9 cellular contexts compared by ENCODE assay signal in the genomic region with DNA sequence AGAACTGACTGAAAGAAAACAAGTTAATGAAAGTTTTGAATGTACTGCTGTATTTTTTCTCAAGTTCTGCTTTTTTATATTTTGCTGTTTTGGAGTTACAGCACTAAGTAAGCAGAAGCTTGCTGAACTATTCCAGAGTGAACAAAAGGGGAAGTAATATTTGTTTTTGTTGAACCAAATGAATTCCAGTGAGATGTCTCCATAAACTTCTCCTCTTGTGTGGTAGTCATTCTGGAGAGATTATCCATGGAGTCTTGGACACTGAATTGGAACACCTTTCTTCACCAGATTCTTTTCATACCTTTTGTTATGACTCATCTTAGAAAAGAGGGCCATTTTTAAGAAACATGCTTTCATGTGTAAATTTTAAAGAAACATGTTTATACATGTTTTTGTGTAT. TPM values are rescaled to one million over a fixed set of nuclear protein-coding genes. Genes with fewer than 3 reads are reported as not detected.
DNase-seq lines count a peak whose midpoint lies in the region; ATAC-seq and TF ChIP-seq lines count a peak whose summit lies in the region.
"Had no signal": no experiment of that assay in that cellular context is flagged by ENCODE, and none has a peak within 500 bp of the region (broad histone marks: within the 10 kb centered on the region; RNA-seq: fewer than 3 reads in every experiment).

No MANE protein-coding gene starts in this region.

- TF ChIP-seq CTCF in CD14-positive monocyte (IDR thresholded peaks at IDR 0.05), result no peak
- TF ChIP-seq CTCF in cardiac fibroblast (IDR thresholded peaks at IDR 0.05; ENCODE audit: low read depth, low read length), result no peak

- CTCF ChIA-PET in T-cell (lab: Charles Lee), result no interaction called here

- POLR2A ChIA-PET in T-cell (lab: Charles Lee), result no interaction called here

- ATAC-seq in T-cell (replicated peaks in 1 of 4) (no peak), left colon (no peak)
- no peak for ATAC-seq in activated naive CD8-positive, alpha-beta T cell treated with anti-CD3 and anti-CD28 coated beads, Interleukin-2, amount 50 U/mL, for 24 hours

- peak overlapping the region; percentile 86 to 94 (median 90) for H3K27ac Mint-ChIP-seq in CD14-positive monocyte
- no peak overlapping the region for H3K27ac Mint-ChIP-seq in T-cell
- no peak overlapping the region for H3K27ac Mint-ChIP-seq in activated naive CD8-positive, alpha-beta T cell treated with anti-CD3 and anti-CD28 coated beads, Interleukin-2, amount 50 U/mL, for 24 hours
- H3K27ac Mint-ChIP-seq: neural progenitor cell had no signal

- no peak overlapping the region for H3K4me3 ChIP-seq in cardiac fibroblast (replicated peaks in 1 of 2; ENCODE audit: low read depth in 2 of 2, low read length in 2 of 2)
- H3K4me3 ChIP-seq: neural progenitor cell had no signal

- DNase-seq in CD14-positive monocyte (ENCODE audit: low spot score) (no peak), MV-4-11 (lab: John Stamatoyannopoulos, UW) (peak; percentile 89), cardiac fibroblast (ENCODE audit: low read depth in 2 of 2) (peak; percentile 51 to 75), myocyte (ENCODE audit: low read depth) (peak; percentile 14), activated T-cell treated with anti-CD3 and anti-CD28 coated beads for 4 hours (no peak), T-cell (no peak), left colon (no peak)
- no peak for DNase-seq in activated naive CD8-positive, alpha-beta T cell treated with anti-CD3 and anti-CD28 coated beads, Interleukin-2, amount 50 U/mL, for 24 hours

- H3K27me3 Mint-ChIP-seq in CD14-positive monocyte (ENCODE audit: low read depth in 3 of 3) (no peaks in the 10 kb centered on the region), T-cell (peaks cover 16 to 26% of the 10 kb centered on the region in 2 donors)
- peaks cover 2% of the 10 kb centered on the region for H3K27me3 Mint-ChIP-seq in activated naive CD8-positive, alpha-beta T cell treated with anti-CD3 and anti-CD28 coated beads, Interleukin-2, amount 50 U/mL, for 24 hours

- H3K36me3 Mint-ChIP-seq in CD14-positive monocyte (no peaks in the 10 kb centered on the region), T-cell (no peaks in the 10 kb centered on the region)
- no peaks in the 10 kb centered on the region for H3K36me3 Mint-ChIP-seq in activated naive CD8-positive, alpha-beta T cell treated with anti-CD3 and anti-CD28 coated beads, Interleukin-2, amount 50 U/mL, for 24 hours (ENCODE audit: low read depth)
- H3K36me3 Mint-ChIP-seq: neural progenitor cell had no signal

- peaks cover 48% of the 10 kb centered on the region for H3K4me1 Mint-ChIP-seq in CD14-positive monocyte
- peaks cover 0 to 8% (median 0%) of the 10 kb centered on the region in 3 donors for H3K4me1 Mint-ChIP-seq in T-cell
- H3K4me1 Mint-ChIP-seq in activated naive CD8-positive, alpha-beta T cell treated with anti-CD3 and anti-CD28 coated beads, Interleukin-2, amount 50 U/mL, for 24 hours, result peaks cover 11% of the 10 kb centered on the region

- intact Hi-C loops in CD14-positive monocyte (cut with micrococcal nuclease) (no loop called here), left colon (cut with DNase I, micrococcal nuclease) (no loop called here)

- peaks cover 0 to 2% (median 0%) of the 10 kb centered on the region in 7 donors for H3K9me3 Mint-ChIP-seq in CD14-positive monocyte
- peaks cover 0 to 5% (median 0%) of the 10 kb centered on the region in 3 donors for H3K9me3 Mint-ChIP-seq in T-cell
- no peaks in the 10 kb centered on the region for H3K9me3 Mint-ChIP-seq in activated naive CD8-positive, alpha-beta T cell treated with anti-CD3 and anti-CD28 coated beads, Interleukin-2, amount 50 U/mL, for 24 hours

- H3K4me3 Mint-ChIP-seq in CD14-positive monocyte (peak overlapping the region in 1 of 2 donors; percentile 78), T-cell (no peak overlapping the region)
- H3K4me3 Mint-ChIP-seq in activated naive CD8-positive, alpha-beta T cell treated with anti-CD3 and anti-CD28 coated beads, Interleukin-2, amount 50 U/mL, for 24 hours, result no peak overlapping the region
- H3K4me3 Mint-ChIP-seq: neural progenitor cell had no signal

RNA-seq across cellular contexts. Expression of a gene that starts 8.8 kb away (rescaled TPM):
- not detected for polyA plus RNA-seq in CD14-positive monocyte
- not detected in 2 replicates for total RNA-seq in myocyte
- polyA plus RNA-seq in myocyte (2012), result 0.08 TPM
- total RNA-seq in T-cell, result not detected
- not detected for total RNA-seq in left colon

RNA-seq across cellular contexts. Expression of a gene that starts 29.4 kb away (rescaled TPM):
- polyA plus RNA-seq in CD14-positive monocyte, result 100 to 1,000 TPM; 462 to 481 TPM
- total RNA-seq in myocyte, result 31.2 and 36.6 TPM in 2 replicates
- 27.2 TPM for polyA plus RNA-seq in myocyte (2012)
- 10 to 100 TPM; 45.0 to 55.8 (median 54.8) TPM for total RNA-seq in T-cell
- 10 to 100 TPM; 47.5 to 61.7 TPM for total RNA-seq in left colon

RNA-seq across cellular contexts. Expression of a gene that starts 31.3 kb away (rescaled TPM):
- 10 to 100 TPM; 73.5 to 74.4 TPM for polyA plus RNA-seq in CD14-positive monocyte
- total RNA-seq in myocyte (32.9 and 37.3 TPM in 2 replicates), T-cell (10 to 100 TPM; 29.5 to 36.1 (median 33.7) TPM), left colon (10 to 100 TPM; 25.5 to 27.5 TPM)
- polyA plus RNA-seq in myocyte (2012), result 26.6 TPM

Comparison
In these comparisons a context has a peak if more than half of its experiments do, and no peak if none do; other contexts are left out.
1. DNase-seq: peak in MV-4-11 (single experiment), cardiac fibroblast (2 of 2) and myocyte (single experiment); none in CD14-positive monocyte (single experiment), activated T-cell treated with anti-CD3 and anti-CD28 coated beads for 4 hours (single experiment), T-cell (0 of 34), left colon (0 of 2) and activated naive CD8-positive, alpha-beta T cell treated with anti-CD3 and anti-CD28 coated beads, Interleukin-2, amount 50 U/mL, for 24 hours (single experiment).
2. H3K27ac Mint-ChIP-seq: peak in CD14-positive monocyte (7 of 7); none in T-cell (0 of 2) and activated naive CD8-positive, alpha-beta T cell treated with anti-CD3 and anti-CD28 coated beads, Interleukin-2, amount 50 U/mL, for 24 hours (single experiment).